Comparison of ENCODE assay signal across 12 cellular contexts in the genomic region with DNA sequence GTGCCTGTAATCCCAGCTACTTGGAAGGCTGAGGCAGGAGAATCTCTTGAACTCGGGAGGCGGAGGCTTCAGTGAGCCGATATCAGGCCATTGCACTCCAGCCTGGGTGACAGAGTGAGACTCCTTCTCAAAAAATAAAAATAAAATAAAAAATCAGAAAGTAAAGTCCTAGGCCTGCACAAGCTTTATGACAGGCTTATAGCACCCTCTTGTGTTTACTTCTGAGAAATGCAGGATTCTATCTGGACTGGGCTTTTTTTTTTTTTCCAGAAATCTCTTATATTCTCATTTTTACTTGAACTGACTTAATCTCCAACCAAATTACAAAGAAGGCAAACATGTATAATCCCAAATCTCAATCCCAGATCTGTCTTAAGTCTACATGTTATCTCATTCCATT. TPM values are rescaled to one million over a fixed set of nuclear protein-coding genes. Genes with fewer than 3 reads are reported as not detected.
DNase-seq lines count a peak whose midpoint lies in the region; ATAC-seq and TF ChIP-seq lines count a peak whose summit lies in the region.
"Had no signal": no experiment of that assay in that cellular context is flagged by ENCODE, and none has a peak within 500 bp of the region (broad histone marks: within the 10 kb centered on the region; RNA-seq: fewer than 3 reads in every experiment).

No MANE protein-coding gene starts in this region.

- H3K9ac ChIP-seq in fibroblast of lung (ENCODE audit: insufficient read depth, low read length), result no peak overlapping the region

- H3K27me3 Mint-ChIP-seq in MCF 10A (ENCODE audit: insufficient read depth, unreplicated experiment), result peaks cover 12% of the 10 kb centered on the region

- TF ChIP-seq CTCF in MCF 10A (IDR thresholded peaks at IDR 0.05; ENCODE audit: unreplicated experiment), result no peak
- no peak for TF ChIP-seq CTCF in breast epithelium (IDR thresholded peaks at IDR 0.05)
- TF ChIP-seq CTCF in fibroblast of lung (conservative IDR thresholded peaks at IDR 0.05 in 1 of 2, IDR thresholded peaks at IDR 0.05 in 1 of 2; ENCODE audit: low read depth in 1 of 2, low read length in 2 of 2), result peak; percentile 22 to 33
- peak; percentile 49 for TF ChIP-seq CTCF in upper lobe of right lung (IDR thresholded peaks at IDR 0.05)

- H3K27me3 ChIP-seq in breast epithelium, result peaks cover 0 to 4% of the 10 kb centered on the region in 2 donors
- no peaks in the 10 kb centered on the region for H3K27me3 ChIP-seq in fibroblast of lung (ENCODE audit: control insufficient read depth, insufficient read depth, low read length)
- H3K27me3 ChIP-seq in upper lobe of right lung, result no peaks in the 10 kb centered on the region

- H3K9me3 Mint-ChIP-seq in MCF 10A (ENCODE audit: unreplicated experiment), result peaks cover 9% of the 10 kb centered on the region

- no peak overlapping the region for H3K4me3 Mint-ChIP-seq in MCF 10A (ENCODE audit: unreplicated experiment)

- H3K27ac ChIP-seq in breast epithelium, result no peak overlapping the region
- H3K27ac ChIP-seq in fibroblast of lung (ENCODE audit: insufficient read depth, low read length), result no peak overlapping the region
- H3K27ac ChIP-seq in upper lobe of right lung, result no peak overlapping the region
- H3K27ac ChIP-seq: esophagus squamous epithelium had no signal

- CTCF ChIA-PET in MCF 10A (lab: Yijun Ruan, JAX), result interaction anchor here (0.6 to 1.8 kb wide), 2 partner anchors 10 to 20 kb away, joined by 5 to 7 read pairs; no protein-coding TSS in a partner anchor

- DNase-seq in MCF 10A (ENCODE audit: unreplicated experiment), result peak; percentile 6
- no peak for DNase-seq in breast epithelium (ENCODE audit: low spot score in 2 of 2)
- peak; percentile 7 for DNase-seq in NCI-H82 treated with DMSO at 0.1 percent for 48 hours (lab: John Stamatoyannopoulos, UW; ENCODE audit: unreplicated experiment)
- peak in 1 of 2 donors; percentile 15 for DNase-seq in fibroblast of lung (ENCODE audit: low read depth in 2 of 2)
- DNase-seq in upper lobe of right lung, result no peak
- no peak for DNase-seq in NCI-H1048 (lab: John Stamatoyannopoulos, UW)
- DNase-seq in GOT3 (lab: John Stamatoyannopoulos, UW), result no peak
- DNase-seq: esophagus squamous epithelium, NCI-H2081 treated with DMSO at 0.1 percent for 48 hours had no signal

- H3K4me1 Mint-ChIP-seq in MCF 10A (ENCODE audit: insufficient read depth, unreplicated experiment), result no peaks in the 10 kb centered on the region

- no peak overlapping the region for H3K27ac Mint-ChIP-seq in MCF 10A (ENCODE audit: low read depth, unreplicated experiment)

- no peak for TF ChIP-seq POLR2A in breast epithelium (IDR thresholded peaks at IDR 0.05)

- POLR2A ChIA-PET in MCF 10A (lab: Yijun Ruan, JAX), result no interaction called here

- no peak overlapping the region for H3K4me3 ChIP-seq in breast epithelium
- no peak overlapping the region for H3K4me3 ChIP-seq in fibroblast of lung (replicated peaks in 1 of 4; ENCODE audit: control extremely low read depth in 1 of 4, insufficient read depth in 1 of 4, low read depth in 3 of 4, low read length in 4 of 4)
- H3K4me3 ChIP-seq in upper lobe of right lung, result no peak overlapping the region
- H3K4me3 ChIP-seq: esophagus squamous epithelium had no signal

- H3K36me3 ChIP-seq in breast epithelium (no peaks in the 10 kb centered on the region), fibroblast of lung (ENCODE audit: control insufficient read depth, insufficient read depth, low read length) (no peaks in the 10 kb centered on the region), upper lobe of right lung (no peaks in the 10 kb centered on the region)
- H3K36me3 ChIP-seq: esophagus squamous epithelium had no signal

- intact Hi-C loops in MCF 10A (cut with micrococcal nuclease) (no loop called here), breast epithelium (cut with DNase I; ENCODE audit: low total_unique reads) (no loop called here), upper lobe of right lung (cut with DNase I) (no loop called here)

- ATAC-seq in upper lobe of right lung, result peak; percentile 34
- ATAC-seq in HG03442 (IDR thresholded peaks at IDR 0.05; ENCODE audit: unreplicated experiment), result no peak

- H3K4me2 ChIP-seq in fibroblast of lung (ENCODE audit: extremely low read depth, insufficient read depth, low read length), result no peak overlapping the region

- H3K9me3 ChIP-seq in breast epithelium, result no peaks in the 10 kb centered on the region
- H3K9me3 ChIP-seq in fibroblast of lung (ENCODE audit: control insufficient read depth, insufficient read depth, low read depth, low read length), result no peaks in the 10 kb centered on the region
- H3K9me3 ChIP-seq in upper lobe of right lung, result no peaks in the 10 kb centered on the region
- H3K9me3 ChIP-seq: esophagus squamous epithelium had no signal

- H3K4me1 ChIP-seq in breast epithelium (no peaks in the 10 kb centered on the region), fibroblast of lung (ENCODE audit: control insufficient read depth, extremely low read depth, insufficient read depth, low read length) (no peaks in the 10 kb centered on the region), upper lobe of right lung (no peaks in the 10 kb centered on the region)
- H3K4me1 ChIP-seq: esophagus squamous epithelium had no signal

- H2AFZ ChIP-seq in fibroblast of lung (ENCODE audit: low read length), result no peak overlapping the region

- H4K20me1 ChIP-seq in fibroblast of lung (ENCODE audit: control insufficient read depth, extremely low read depth, insufficient read depth, low read length), result no peaks in the 10 kb centered on the region

- BruUV-seq in MCF 10A (replicated peaks; lab: Mats Ljungman, UMichigan), result no TSS peak

- H3K36me3 Mint-ChIP-seq in MCF 10A (ENCODE audit: insufficient read depth, unreplicated experiment), result no peaks in the 10 kb centered on the region

- H3K79me2 ChIP-seq in fibroblast of lung (ENCODE audit: control insufficient read depth, insufficient read depth, low read length), result no peaks in the 10 kb centered on the region

RNA-seq across cellular contexts. Expression of gene REG3G, which starts 26.1 kb away (rescaled TPM):
- total RNA-seq in MCF 10A (2022), result not detected in 2 replicates
- total RNA-seq in breast epithelium, result not detected
- total RNA-seq in fibroblast of lung, result not detected in 2 replicates
- polyA plus RNA-seq in fibroblast of lung, result not detected in 2 replicates
- polyA plus RNA-seq in fibroblast of lung (2012), result not detected in 2 replicates
- polyA minus RNA-seq in fibroblast of lung (ENCODE audit: low replicate concordance), result not detected in 2 replicates
- not detected for total RNA-seq in upper lobe of right lung
- total RNA-seq: esophagus squamous epithelium, H4, temporal lobe had no signal

Comparison
In these comparisons a context has a peak if more than half of its experiments do, and no peak if none do; other contexts are left out.
1. DNase-seq: peak in MCF 10A (single experiment) and NCI-H82 treated with DMSO at 0.1 percent for 48 hours (single experiment); none in breast epithelium (0 of 2), upper lobe of right lung (single experiment), NCI-H1048 (single experiment) and GOT3 (single experiment).
2. CTCF ChIP-seq: peak in fibroblast of lung (2 of 2) and upper lobe of right lung (single experiment); none in MCF 10A (single experiment) and breast epithelium (0 of 3).